1 cellular context compared by ENCODE assay signal in the genomic region with DNA sequence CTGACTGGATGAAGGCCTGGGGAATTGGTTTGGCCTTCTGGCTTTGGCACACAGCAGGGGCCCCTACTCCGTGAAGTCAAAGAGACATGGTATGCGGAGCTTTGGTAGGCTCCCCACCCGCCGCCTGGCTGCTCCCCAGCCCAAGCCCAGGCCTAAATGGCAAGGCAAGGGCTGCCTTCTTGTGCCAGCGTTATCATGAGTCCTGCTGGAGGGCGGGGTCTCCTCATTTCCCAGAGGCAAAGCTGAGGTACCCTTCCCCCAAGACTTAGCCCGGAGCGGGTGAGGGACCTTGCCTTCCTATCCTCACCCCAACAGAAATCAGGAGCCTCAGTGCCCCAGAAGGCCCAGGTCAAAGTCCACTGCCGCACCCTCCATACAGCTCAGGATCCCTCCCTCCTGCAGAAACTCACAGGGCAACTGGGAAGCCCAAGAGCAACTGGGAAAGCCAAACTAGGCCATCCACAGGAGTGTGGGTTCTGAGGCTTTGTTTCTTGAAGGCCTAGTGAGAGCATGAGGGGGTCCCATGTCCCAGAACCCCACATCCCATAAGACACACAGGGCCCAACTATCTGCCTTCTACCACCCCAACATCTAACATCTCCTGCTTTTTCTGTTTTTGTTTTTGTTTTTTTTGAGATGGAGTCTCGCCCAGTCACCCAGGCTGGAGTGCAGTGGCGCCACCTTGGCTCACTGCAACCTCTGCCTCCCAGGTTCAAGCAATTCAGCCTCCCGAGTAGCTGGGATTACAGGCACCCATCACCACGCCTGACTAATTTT.
TF ChIP-seq lines count a peak whose summit lies in the region.

No MANE protein-coding gene starts in this region.

TF ChIP-seq in HepG2, 621 proteins besides CTCF, POLR2A, EP300 and RAD21 (continued from another document):
- TF ChIP-seq, protein P1, sequence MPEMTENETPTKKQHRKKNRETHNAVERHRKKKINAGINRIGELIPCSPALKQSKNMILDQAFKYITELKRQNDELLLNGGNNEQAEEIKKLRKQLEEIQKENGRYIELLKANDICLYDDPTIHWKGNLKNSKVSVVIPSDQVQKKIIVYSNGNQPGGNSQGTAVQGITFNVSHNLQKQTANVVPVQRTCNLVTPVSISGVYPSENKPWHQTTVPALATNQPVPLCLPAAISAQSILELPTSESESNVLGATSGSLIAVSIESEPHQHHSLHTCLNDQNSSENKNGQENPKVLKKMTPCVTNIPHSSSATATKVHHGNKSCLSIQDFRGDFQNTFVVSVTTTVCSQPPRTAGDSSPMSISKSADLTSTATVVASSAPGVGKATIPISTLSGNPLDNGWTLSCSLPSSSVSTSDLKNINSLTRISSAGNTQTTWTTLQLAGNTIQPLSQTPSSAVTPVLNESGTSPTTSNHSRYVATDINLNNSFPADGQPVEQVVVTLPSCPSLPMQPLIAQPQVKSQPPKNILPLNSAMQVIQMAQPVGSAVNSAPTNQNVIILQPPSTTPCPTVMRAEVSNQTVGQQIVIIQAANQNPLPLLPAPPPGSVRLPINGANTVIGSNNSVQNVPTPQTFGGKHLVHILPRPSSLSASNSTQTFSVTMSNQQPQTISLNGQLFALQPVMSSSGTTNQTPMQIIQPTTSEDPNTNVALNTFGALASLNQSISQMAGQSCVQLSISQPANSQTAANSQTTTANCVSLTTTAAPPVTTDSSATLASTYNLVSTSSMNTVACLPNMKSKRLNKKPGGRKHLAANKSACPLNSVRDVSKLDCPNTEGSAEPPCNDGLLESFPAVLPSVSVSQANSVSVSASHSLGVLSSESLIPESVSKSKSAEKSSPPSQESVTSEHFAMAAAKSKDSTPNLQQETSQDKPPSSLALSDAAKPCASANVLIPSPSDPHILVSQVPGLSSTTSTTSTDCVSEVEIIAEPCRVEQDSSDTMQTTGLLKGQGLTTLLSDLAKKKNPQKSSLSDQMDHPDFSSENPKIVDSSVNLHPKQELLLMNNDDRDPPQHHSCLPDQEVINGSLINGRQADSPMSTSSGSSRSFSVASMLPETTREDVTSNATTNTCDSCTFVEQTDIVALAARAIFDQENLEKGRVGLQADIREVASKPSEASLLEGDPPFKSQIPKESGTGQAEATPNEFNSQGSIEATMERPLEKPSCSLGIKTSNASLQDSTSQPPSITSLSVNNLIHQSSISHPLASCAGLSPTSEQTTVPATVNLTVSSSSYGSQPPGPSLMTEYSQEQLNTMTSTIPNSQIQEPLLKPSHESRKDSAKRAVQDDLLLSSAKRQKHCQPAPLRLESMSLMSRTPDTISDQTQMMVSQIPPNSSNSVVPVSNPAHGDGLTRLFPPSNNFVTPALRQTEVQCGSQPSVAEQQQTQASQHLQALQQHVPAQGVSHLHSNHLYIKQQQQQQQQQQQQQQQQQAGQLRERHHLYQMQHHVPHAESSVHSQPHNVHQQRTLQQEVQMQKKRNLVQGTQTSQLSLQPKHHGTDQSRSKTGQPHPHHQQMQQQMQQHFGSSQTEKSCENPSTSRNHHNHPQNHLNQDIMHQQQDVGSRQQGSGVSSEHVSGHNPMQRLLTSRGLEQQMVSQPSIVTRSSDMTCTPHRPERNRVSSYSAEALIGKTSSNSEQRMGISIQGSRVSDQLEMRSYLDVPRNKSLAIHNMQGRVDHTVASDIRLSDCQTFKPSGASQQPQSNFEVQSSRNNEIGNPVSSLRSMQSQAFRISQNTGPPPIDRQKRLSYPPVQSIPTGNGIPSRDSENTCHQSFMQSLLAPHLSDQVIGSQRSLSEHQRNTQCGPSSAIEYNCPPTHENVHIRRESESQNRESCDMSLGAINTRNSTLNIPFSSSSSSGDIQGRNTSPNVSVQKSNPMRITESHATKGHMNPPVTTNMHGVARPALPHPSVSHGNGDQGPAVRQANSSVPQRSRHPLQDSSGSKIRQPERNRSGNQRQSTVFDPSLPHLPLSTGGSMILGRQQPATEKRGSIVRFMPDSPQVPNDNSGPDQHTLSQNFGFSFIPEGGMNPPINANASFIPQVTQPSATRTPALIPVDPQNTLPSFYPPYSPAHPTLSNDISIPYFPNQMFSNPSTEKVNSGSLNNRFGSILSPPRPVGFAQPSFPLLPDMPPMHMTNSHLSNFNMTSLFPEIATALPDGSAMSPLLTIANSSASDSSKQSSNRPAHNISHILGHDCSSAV (CRISPR knock-in tag; IDR thresholded peaks at IDR 0.05; ENCODE audit: borderline replicate concordance): no peak
- TF ChIP-seq TOE1 (CRISPR knock-in tag; IDR thresholded peaks at IDR 0.05): no peak
- TF ChIP-seq, protein P2, sequence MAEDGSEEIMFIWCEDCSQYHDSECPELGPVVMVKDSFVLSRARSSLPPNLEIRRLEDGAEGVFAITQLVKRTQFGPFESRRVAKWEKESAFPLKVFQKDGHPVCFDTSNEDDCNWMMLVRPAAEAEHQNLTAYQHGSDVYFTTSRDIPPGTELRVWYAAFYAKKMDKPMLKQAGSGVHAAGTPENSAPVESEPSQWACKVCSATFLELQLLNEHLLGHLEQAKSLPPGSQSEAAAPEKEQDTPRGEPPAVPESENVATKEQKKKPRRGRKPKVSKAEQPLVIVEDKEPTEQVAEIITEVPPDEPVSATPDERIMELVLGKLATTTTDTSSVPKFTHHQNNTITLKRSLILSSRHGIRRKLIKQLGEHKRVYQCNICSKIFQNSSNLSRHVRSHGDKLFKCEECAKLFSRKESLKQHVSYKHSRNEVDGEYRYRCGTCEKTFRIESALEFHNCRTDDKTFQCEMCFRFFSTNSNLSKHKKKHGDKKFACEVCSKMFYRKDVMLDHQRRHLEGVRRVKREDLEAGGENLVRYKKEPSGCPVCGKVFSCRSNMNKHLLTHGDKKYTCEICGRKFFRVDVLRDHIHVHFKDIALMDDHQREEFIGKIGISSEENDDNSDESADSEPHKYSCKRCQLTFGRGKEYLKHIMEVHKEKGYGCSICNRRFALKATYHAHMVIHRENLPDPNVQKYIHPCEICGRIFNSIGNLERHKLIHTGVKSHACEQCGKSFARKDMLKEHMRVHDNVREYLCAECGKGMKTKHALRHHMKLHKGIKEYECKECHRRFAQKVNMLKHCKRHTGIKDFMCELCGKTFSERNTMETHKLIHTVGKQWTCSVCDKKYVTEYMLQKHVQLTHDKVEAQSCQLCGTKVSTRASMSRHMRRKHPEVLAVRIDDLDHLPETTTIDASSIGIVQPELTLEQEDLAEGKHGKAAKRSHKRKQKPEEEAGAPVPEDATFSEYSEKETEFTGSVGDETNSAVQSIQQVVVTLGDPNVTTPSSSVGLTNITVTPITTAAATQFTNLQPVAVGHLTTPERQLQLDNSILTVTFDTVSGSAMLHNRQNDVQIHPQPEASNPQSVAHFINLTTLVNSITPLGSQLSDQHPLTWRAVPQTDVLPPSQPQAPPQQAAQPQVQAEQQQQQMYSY (CRISPR knock-in tag; IDR thresholded peaks at IDR 0.05): no peak
- no peak for TF ChIP-seq ZFP41 (CRISPR knock-in tag; IDR thresholded peaks at IDR 0.05; ENCODE audit: borderline replicate concordance)
- no peak for TF ChIP-seq CREM (IDR thresholded peaks at IDR 0.05)
- TF ChIP-seq CREM (CRISPR knock-in tag; IDR thresholded peaks at IDR 0.05): no peak
- no peak for TF ChIP-seq AHR (CRISPR knock-in tag; IDR thresholded peaks at IDR 0.05)
- TF ChIP-seq ZGPAT (CRISPR knock-in tag; IDR thresholded peaks at IDR 0.05): no peak
- TF ChIP-seq, protein P3, sequence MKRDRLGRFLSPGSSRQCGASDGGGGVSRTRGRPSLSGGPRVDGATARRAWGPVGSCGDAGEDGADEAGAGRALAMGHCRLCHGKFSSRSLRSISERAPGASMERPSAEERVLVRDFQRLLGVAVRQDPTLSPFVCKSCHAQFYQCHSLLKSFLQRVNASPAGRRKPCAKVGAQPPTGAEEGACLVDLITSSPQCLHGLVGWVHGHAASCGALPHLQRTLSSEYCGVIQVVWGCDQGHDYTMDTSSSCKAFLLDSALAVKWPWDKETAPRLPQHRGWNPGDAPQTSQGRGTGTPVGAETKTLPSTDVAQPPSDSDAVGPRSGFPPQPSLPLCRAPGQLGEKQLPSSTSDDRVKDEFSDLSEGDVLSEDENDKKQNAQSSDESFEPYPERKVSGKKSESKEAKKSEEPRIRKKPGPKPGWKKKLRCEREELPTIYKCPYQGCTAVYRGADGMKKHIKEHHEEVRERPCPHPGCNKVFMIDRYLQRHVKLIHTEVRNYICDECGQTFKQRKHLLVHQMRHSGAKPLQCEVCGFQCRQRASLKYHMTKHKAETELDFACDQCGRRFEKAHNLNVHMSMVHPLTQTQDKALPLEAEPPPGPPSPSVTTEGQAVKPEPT (CRISPR knock-in tag; IDR thresholded peaks at IDR 0.05; ENCODE audit: low read depth): no peak
- no peak for TF ChIP-seq ZNF326 (CRISPR knock-in tag; IDR thresholded peaks at IDR 0.05; ENCODE audit: borderline replicate concordance)
- peak; percentile 27; the same call in 1 of the 2 replicates for TF ChIP-seq ZNF687 (CRISPR knock-in tag; IDR thresholded peaks at IDR 0.05)
- TF ChIP-seq ZHX1 (CRISPR knock-in tag; IDR thresholded peaks at IDR 0.05; ENCODE audit: low read depth): no peak
- TF ChIP-seq ZNF230 (CRISPR knock-in tag; IDR thresholded peaks at IDR 0.05): no peak
- no peak for TF ChIP-seq MNT (IDR thresholded peaks at IDR 0.05)
- TF ChIP-seq ZSCAN25 (CRISPR knock-in tag; IDR thresholded peaks at IDR 0.05): no peak
- TF ChIP-seq POLR2AphosphoS5 (IDR thresholded peaks at IDR 0.05; ENCODE audit: low read depth, low read length): no peak
